ENCODE assay signal across 14 cellular contexts in genomic region chr1:21099034-21099868, GRCh38.
A peak's percentile ranks its signal among the peaks of the same experiment; 100 is the strongest.
DNase-seq lines count a peak whose midpoint lies in the region; ATAC-seq and TF ChIP-seq lines count a peak whose summit lies in the region.
"Had no signal": no experiment of that assay in that cellular context is flagged by ENCODE, and none has a peak within 500 bp of the region (broad histone marks: within the 10 kb centered on the region; RNA-seq: fewer than 3 reads in every experiment).

No MANE protein-coding gene starts in this region.

- H3K36me3 ChIP-seq in IMR-90 (ENCODE audit: control insufficient read depth, insufficient read depth, low read length) (peaks cover 6% of the 10 kb centered on the region), left lung (peaks cover 0 to 5% of the 10 kb centered on the region in 2 donors), esophagus squamous epithelium (peaks cover 0 to 13% (median 0%) of the 10 kb centered on the region in 3 donors), uterus (no peaks in the 10 kb centered on the region)
- H3K36me3 ChIP-seq: BE2C, prostate gland had no signal

- H2BK120ac ChIP-seq in IMR-90 (ENCODE audit: low read depth, low read length) = no peak overlapping the region

- no peak overlapping the region for H3K4me3 ChIP-seq in IMR-90 (ENCODE audit: insufficient read depth, low read depth, low read length)
- no peak overlapping the region for H3K4me3 ChIP-seq in fibroblast of villous mesenchyme (ENCODE audit: low read depth, low read length)
- no peak overlapping the region for H3K4me3 ChIP-seq in left lung
- H3K4me3 ChIP-seq in esophagus squamous epithelium = no peak overlapping the region
- H3K4me3 ChIP-seq in uterus = no peak overlapping the region
- H3K4me3 ChIP-seq: prostate gland had no signal

- peaks cover 6% of the 10 kb centered on the region for H3K9me3 Mint-ChIP-seq in WTC11

- H3K9ac ChIP-seq in IMR-90 (ENCODE audit: low read depth, low read length) = no peak overlapping the region

- no peak overlapping the region for H4K8ac ChIP-seq in IMR-90 (ENCODE audit: low read depth in 2 of 2, low read length in 2 of 2)

- H2AK9ac ChIP-seq in IMR-90 (replicated peaks; ENCODE audit: low read depth, low read length, poor library complexity) = no peak overlapping the region

- POLR2A ChIA-PET in IMR-90 (lab: Charles Lee; ENCODE audit: unreplicated experiment) = no interaction called here
- POLR2A ChIA-PET in WTC11 (lab: Charles Lee) = no interaction called here

- H3K56ac ChIP-seq in IMR-90 (ENCODE audit: extremely low read depth, insufficient read depth, low read length) = no peak overlapping the region

- dilution Hi-C loops in IMR-90 (cut with HindIII; ENCODE audit: low sequenced_read_pairs, unreplicated experiment) = no loop called here

- no peak overlapping the region for H3K23ac ChIP-seq in IMR-90 (ENCODE audit: low read depth, low read length)

- CTCF ChIA-PET in IMR-90 (lab: Yijun Ruan, JAX) (no interaction called here), WTC11 (lab: Charles Lee) (no interaction called here)

- ATAC-seq in IMR-90 (ENCODE audit: low read depth) = peak; percentile 35; the same call in 1 of the 2 replicates
- no peak for ATAC-seq in WTC11
- no peak for ATAC-seq in left lung

- no peaks in the 10 kb centered on the region for H3K27me3 Mint-ChIP-seq in WTC11 (ENCODE audit: low read depth)
- H3K27me3 Mint-ChIP-seq: activated CD4-positive, alpha-beta T cell treated with anti-CD3 and anti-CD28 coated beads, Interleukin-2, amount 10 ng/mL, durations not matched to agents 7 days and 5 days had no signal

- H3K9me1 ChIP-seq in IMR-90 (ENCODE audit: insufficient read depth, low read length) = no peaks in the 10 kb centered on the region; the same call in 1 of the 2 replicates

- no peak overlapping the region for H3K14ac ChIP-seq in IMR-90 (replicated peaks; ENCODE audit: low read depth, low read length)

- no peak overlapping the region for H2AFZ ChIP-seq in IMR-90 (replicated peaks; ENCODE audit: low read length, poor library complexity)

- no peak overlapping the region for H2BK20ac ChIP-seq in IMR-90 (ENCODE audit: low read depth, low read length)

- H3K79me1 ChIP-seq in IMR-90 (ENCODE audit: low read depth in 1 of 2, low read length in 2 of 2) = peaks cover 24 to 61% of the 10 kb centered on the region in 2 experiments

- H2BK5ac ChIP-seq in IMR-90 (ENCODE audit: low read depth, low read length, poor library complexity, severe bottlenecking) = no peak overlapping the region

- WGBS in IMR-90 (ENCODE audit: extremely low coverage in 2 of 2, insufficient read length in 1 of 2), 2 experiments = no CpG with 5 or more reads among the region's 2 CpGs
- 54 to 62% methylated on average over 2 of the region's 2 CpGs for WGBS in esophagus squamous epithelium, 2 donors

- no peak overlapping the region for H3K4me3 Mint-ChIP-seq in WTC11
- H3K4me3 Mint-ChIP-seq: activated CD4-positive, alpha-beta T cell treated with anti-CD3 and anti-CD28 coated beads, Interleukin-2, amount 10 ng/mL, durations not matched to agents 7 days and 5 days had no signal

- H4K5ac ChIP-seq in IMR-90 (ENCODE audit: low read depth, low read length) = no peak overlapping the region

- H3K9me3 ChIP-seq in IMR-90 (ENCODE audit: control insufficient read depth, insufficient read depth, low read length) (peaks cover 3% of the 10 kb centered on the region; the same call in 1 of the 2 replicates), left lung (no peaks in the 10 kb centered on the region), esophagus squamous epithelium (no peaks in the 10 kb centered on the region), uterus (no peaks in the 10 kb centered on the region)
- H3K9me3 ChIP-seq: BE2C, prostate gland had no signal

- BruUV-seq in IMR-90 (replicated peaks; lab: Mats Ljungman, UMichigan) = no TSS peak

- no peak overlapping the region for H3K4me2 ChIP-seq in IMR-90 (ENCODE audit: low read depth, low read length)

- intact Hi-C loops in IMR-90 (cut with micrococcal nuclease) (no loop called here), left lung (cut with DNase I) (no loop called here), esophagus squamous epithelium (cut with DNase I) (no loop called here), uterus (cut with DNase I; ENCODE audit: low total_unique reads) (no loop called here)

- H3K27me3 ChIP-seq in IMR-90 (ENCODE audit: control insufficient read depth, insufficient read depth, low read length) (no peaks in the 10 kb centered on the region), left lung (no peaks in the 10 kb centered on the region), esophagus squamous epithelium (no peaks in the 10 kb centered on the region), uterus (no peaks in the 10 kb centered on the region)
- H3K27me3 ChIP-seq: BE2C had no signal

- H2AK5ac ChIP-seq in IMR-90 (ENCODE audit: low read depth, low read length) = no peak overlapping the region

- H3K27ac ChIP-seq in IMR-90 (ENCODE audit: insufficient read depth, low read length) = no peak overlapping the region
- H3K27ac ChIP-seq in left lung = peak overlapping the region in 1 of 2 donors; percentile 61
- H3K27ac ChIP-seq in esophagus squamous epithelium = no peak overlapping the region
- no peak overlapping the region for H3K27ac ChIP-seq in uterus
- H3K27ac ChIP-seq: prostate gland had no signal

- no peak for TF ChIP-seq RAD21 in IMR-90 (IDR thresholded peaks at IDR 0.05; ENCODE audit: low read length)

- TF ChIP-seq CTCF in IMR-90 (conservative IDR thresholded peaks at IDR 0.05; ENCODE audit: low read depth, low read length) = no peak
- no peak for TF ChIP-seq CTCF in WTC11 (IDR thresholded peaks at IDR 0.05)
- no peak for TF ChIP-seq CTCF in fibroblast of villous mesenchyme (IDR thresholded peaks at IDR 0.05; ENCODE audit: insufficient read depth, low read depth, low read length)
- no peak for TF ChIP-seq CTCF in left lung (IDR thresholded peaks at IDR 0.05)
- no peak for TF ChIP-seq CTCF in esophagus squamous epithelium (IDR thresholded peaks at IDR 0.05)
- TF ChIP-seq CTCF in uterus (IDR thresholded peaks at IDR 0.05) = no peak

- H3K4me1 ChIP-seq in IMR-90 (ENCODE audit: control insufficient read depth, insufficient read depth, low read length) (no peaks in the 10 kb centered on the region; the same call in 1 of the 2 replicates), left lung (peaks cover 0 to 20% of the 10 kb centered on the region in 2 donors), esophagus squamous epithelium (peaks cover 0 to 18% (median 0%) of the 10 kb centered on the region in 3 donors), uterus (no peaks in the 10 kb centered on the region)
- H3K4me1 ChIP-seq: BE2C, prostate gland had no signal

- no peak for TF ChIP-seq POLR2A in IMR-90 (IDR thresholded peaks at IDR 0.05; ENCODE audit: low read depth, low read length)
- TF ChIP-seq POLR2A in esophagus squamous epithelium (IDR thresholded peaks at IDR 0.05) = no peak
- TF ChIP-seq POLR2A in uterus (IDR thresholded peaks at IDR 0.05) = no peak

- peaks cover 24% of the 10 kb centered on the region for H3K36me3 Mint-ChIP-seq in WTC11

- H3K4me1 Mint-ChIP-seq in WTC11 = peaks cover 17% of the 10 kb centered on the region
- H3K4me1 Mint-ChIP-seq: activated CD4-positive, alpha-beta T cell treated with anti-CD3 and anti-CD28 coated beads, Interleukin-2, amount 10 ng/mL, durations not matched to agents 7 days and 5 days had no signal

- no peak overlapping the region for H2BK15ac ChIP-seq in IMR-90 (ENCODE audit: low read depth, low read length)

- H3K18ac ChIP-seq in IMR-90 (ENCODE audit: low read depth, low read length) = no peak overlapping the region

- in situ Hi-C loops in IMR-90 (cut with MboI; ENCODE audit: low sequenced_read_pairs) = no loop called here

- H4K20me1 ChIP-seq in IMR-90 (ENCODE audit: insufficient read depth, low read length) = peaks cover 6% of the 10 kb centered on the region

- peak; percentile 57 for DNase-seq in EH (ENCODE audit: low read depth)
- peak; percentile 82 for DNase-seq in IMR-90
- DNase-seq in WTC11 (ENCODE audit: low spot score) = no peak
- DNase-seq in fibroblast of villous mesenchyme (ENCODE audit: low read depth) = peak; percentile 53
- no peak for DNase-seq in left lung
- no peak for DNase-seq in dedifferentiated amniotic fluid mesenchymal stem cell (ENCODE audit: extremely low spot score)
- DNase-seq in esophagus squamous epithelium (lab: John Stamatoyannopoulos, UW) = no peak
- no peak for DNase-seq in uterus
- DNase-seq: activated CD4-positive, alpha-beta T cell treated with anti-CD3 and anti-CD28 coated beads, Interleukin-2, amount 10 ng/mL, durations not matched to agents 7 days and 5 days; BE2C; DMS53; NCI-H1417; NCI-H345 had no signal

- no peak overlapping the region for H3K4ac ChIP-seq in IMR-90 (ENCODE audit: low read depth, low read length)

- H3K27ac Mint-ChIP-seq in WTC11 = 0 out of 2 replicates have a peak overlapping the region, but pooled peaks have one; percentile 16
- H3K27ac Mint-ChIP-seq: activated CD4-positive, alpha-beta T cell treated with anti-CD3 and anti-CD28 coated beads, Interleukin-2, amount 10 ng/mL, durations not matched to agents 7 days and 5 days had no signal

- no peak overlapping the region for H4K91ac ChIP-seq in IMR-90 (ENCODE audit: insufficient read depth, low read depth, low read length)

TF ChIP-seq in IMR-90, 13 proteins besides CTCF, POLR2A, EP300 and RAD21 (continues in another document):
- TF ChIP-seq RCOR1 (IDR thresholded peaks at IDR 0.05; ENCODE audit: insufficient replicate concordance, low read length) = no peak
- 0 out of 2 replicates have a peak, but pooled peaks have one; percentile 12 for TF ChIP-seq MAFK (IDR thresholded peaks at IDR 0.05; ENCODE audit: low read depth, low read length)
- TF ChIP-seq NFE2L2 (IDR thresholded peaks at IDR 0.05; ENCODE audit: low read depth, low read length) = peak; percentile 61
- peak; percentile 60 for TF ChIP-seq FOS (IDR thresholded peaks at IDR 0.05; ENCODE audit: low read depth, low read length)
- no peak for TF ChIP-seq MAZ (IDR thresholded peaks at IDR 0.05; ENCODE audit: borderline replicate concordance, low read depth, low read length)
- TF ChIP-seq CHD1 (IDR thresholded peaks at IDR 0.05; ENCODE audit: low read depth, low read length) = no peak
- TF ChIP-seq MXI1 (IDR thresholded peaks at IDR 0.05; ENCODE audit: borderline replicate concordance, low read depth, low read length) = no peak
- TF ChIP-seq BHLHE40 (IDR thresholded peaks at IDR 0.05; ENCODE audit: low read depth, low read length) = no peak

TF ChIP-seq in WTC11, 78 proteins besides CTCF, POLR2A, EP300 and RAD21 (continues in another document):
- TF ChIP-seq ZNF416 (CRISPR knock-in tag; IDR thresholded peaks at IDR 0.05) = no peak
- no peak for TF ChIP-seq NR1H2 (CRISPR knock-in tag; IDR thresholded peaks at IDR 0.05)
- TF ChIP-seq OVOL2 (CRISPR knock-in tag; IDR thresholded peaks at IDR 0.05; ENCODE audit: borderline replicate concordance) = no peak
- TF ChIP-seq FOXJ3 (CRISPR knock-in tag; IDR thresholded peaks at IDR 0.05; ENCODE audit: borderline replicate concordance) = no peak
- no peak for TF ChIP-seq ZBTB21 (CRISPR knock-in tag; IDR thresholded peaks at IDR 0.05; ENCODE audit: borderline replicate concordance)
- no peak for TF ChIP-seq NR2C2 (CRISPR knock-in tag; IDR thresholded peaks at IDR 0.05)

Comparison
In these comparisons a context has a peak if more than half of its experiments do, and no peak if none do; other contexts are left out.
1. DNase-seq: peak in EH (single experiment), IMR-90 (single experiment) and fibroblast of villous mesenchyme (single experiment); none in WTC11 (single experiment), left lung (0 of 2), dedifferentiated amniotic fluid mesenchymal stem cell (single experiment), esophagus squamous epithelium (single experiment) and uterus (0 of 2).